Comparison of ENCODE assay signal across 13 cellular contexts in genomic region chr3:5568451-5568850, GRCh38.
DNase-seq lines count a peak whose midpoint lies in the region; ATAC-seq, FAIRE-seq and TF ChIP-seq lines count a peak whose summit lies in the region.
"Had no signal": no experiment of that assay in that cellular context is flagged by ENCODE, and none has a peak within 500 bp of the region (broad histone marks: within the 10 kb centered on the region; RNA-seq: fewer than 3 reads in every experiment).

No MANE protein-coding gene starts in this region.

- H3K27me3 ChIP-seq in HepG2 (ENCODE audit: control insufficient read depth in 1 of 2, insufficient read depth in 2 of 2, low read length in 2 of 2) = no peaks in the 10 kb centered on the region
- H3K27me3 ChIP-seq in right lobe of liver = no peaks in the 10 kb centered on the region
- H3K27me3 ChIP-seq in MM.1S (replicated peaks; ENCODE audit: insufficient read depth, low read length) = no peaks in the 10 kb centered on the region
- H3K27me3 ChIP-seq in H1 (replicated peaks in 1 of 4; ENCODE audit: control insufficient read depth in 3 of 4, extremely low read depth in 1 of 4, insufficient read depth in 3 of 4, low read length in 3 of 4) = no peaks in the 10 kb centered on the region

- FAIRE-seq in HepG2 (lab: Jason Lieb, UNC) (no peak), H1 (lab: Jason Lieb, UNC) (peak; percentile 13)
- FAIRE-seq: colon, islet of Langerhans had no signal

- H2BK20ac ChIP-seq in H1 (ENCODE audit: low read length) = no peak overlapping the region

- no peak overlapping the region for H2BK15ac ChIP-seq in H1 (ENCODE audit: low read length)

- H3K79me2 ChIP-seq in HepG2 (ENCODE audit: insufficient read depth, low read length) (no peaks in the 10 kb centered on the region), MM.1S (ENCODE audit: low read length) (no peaks in the 10 kb centered on the region), H1 (ENCODE audit: control insufficient read depth in 1 of 2, insufficient read depth in 2 of 2, low read length in 2 of 2) (no peaks in the 10 kb centered on the region)

- TF ChIP-seq POLR2A in HepG2 (IDR thresholded peaks at IDR 0.05; ENCODE audit: insufficient read depth in 1 of 2, low read depth in 2 of 2, low read length in 2 of 2) (no peak), right lobe of liver (IDR thresholded peaks at IDR 0.05) (no peak), H1 (IDR thresholded peaks at IDR 0.05; ENCODE audit: control extremely low read depth in 1 of 2, low read depth in 2 of 2, low read length in 2 of 2) (no peak)

- no peak overlapping the region for H4K8ac ChIP-seq in H1 (ENCODE audit: extremely low read depth, insufficient read depth, low read length)

- no peak overlapping the region for H2BK120ac ChIP-seq in H1 (replicated peaks; ENCODE audit: low read depth, low read length)

- H3K4me2 ChIP-seq in HepG2 (ENCODE audit: low read depth, low read length) (no peak overlapping the region), MM.1S (ENCODE audit: low read depth, low read length) (no peak overlapping the region), H1 (ENCODE audit: insufficient read depth in 1 of 2, low read depth in 2 of 2, low read length in 2 of 2) (no peak overlapping the region)

- H4K20me1 ChIP-seq in HepG2 (ENCODE audit: insufficient read depth, low read length) (no peaks in the 10 kb centered on the region), MM.1S (ENCODE audit: insufficient read depth, low read length) (no peaks in the 10 kb centered on the region), H1 (replicated peaks in 1 of 2; ENCODE audit: control insufficient read depth in 1 of 2, insufficient read depth in 2 of 2, low read length in 2 of 2) (no peaks in the 10 kb centered on the region)

- TF ChIP-seq RAD21 in HepG2 (CRISPR knock-in tag; IDR thresholded peaks at IDR 0.05) (no peak), H1 (IDR thresholded peaks at IDR 0.05 in 1 of 2, conservative IDR thresholded peaks at IDR 0.05 in 1 of 2; ENCODE audit: low read depth in 2 of 2, low read length in 2 of 2) (peak; percentile 71 to 72)

- CTCF ChIA-PET in HepG2 (lab: Yijun Ruan, JAX; ENCODE audit: low intra/inter-chr PET ratio, low total read pairs) = no interaction called here
- CTCF ChIA-PET in H1 (lab: Charles Lee; ENCODE audit: partially characterized antibody) = interaction anchor here (0.6 to 3.5 kb wide), 14 partner anchors 9 to 1053 kb away, joined by 3 to 14 read pairs (median 4); no protein-coding TSS in a partner anchor

- POLR2A ChIA-PET in HepG2 (lab: Yijun Ruan, JAX) = no interaction called here
- POLR2A ChIA-PET in H1 (lab: Charles Lee; ENCODE audit: partially characterized antibody) = no interaction called here

- in situ Hi-C loops in HepG2 (cut with HindIII; ENCODE audit: extremely low pct_ligation_motif_present, low pct_unique_long_range_greater_than_20kb) = no loop called here

- no peak overlapping the region for H2AK5ac ChIP-seq in H1 (ENCODE audit: low read depth, low read length)

- DNase-seq in HepG2 (ENCODE audit: low spot score) = peak; percentile 2
- DNase-seq in right lobe of liver = no peak
- no peak for DNase-seq in MM.1S
- no peak for DNase-seq in H1 (ENCODE audit: low read depth in 1 of 2, low spot score in 2 of 2)
- DNase-seq in NCI-H510A (lab: John Stamatoyannopoulos, UW) = no peak
- no peak for DNase-seq in stimulated activated CD4-positive, alpha-beta T cell treated with anti-CD3 and anti-CD28 coated beads, Interleukin-4, amount 100 ng/mL, for 4 hours
- DNase-seq: HFFc6; NCI-H446; stimulated activated CD4-positive, alpha-beta T cell treated with anti-CD3 and anti-CD28 coated beads, Interleukin-15, amount 100 ng/mL, for 24 hours had no signal

- TF ChIP-seq EP300 in HepG2 (IDR thresholded peaks at IDR 0.05; ENCODE audit: low read depth in 2 of 2, low read length in 2 of 2) = no peak
- no peak for TF ChIP-seq EP300 in HepG2 (CRISPR knock-in tag; IDR thresholded peaks at IDR 0.05; ENCODE audit: borderline replicate concordance)
- TF ChIP-seq EP300 in H1 (IDR thresholded peaks at IDR 0.05; ENCODE audit: borderline replicate concordance in 1 of 2, low read depth in 2 of 2, low read length in 2 of 2) = no peak

- H3K9ac ChIP-seq in HepG2 (ENCODE audit: insufficient read depth, low read depth, low read length) = no peak overlapping the region
- no peak overlapping the region for H3K9ac ChIP-seq in MM.1S (ENCODE audit: low read length)
- H3K9ac ChIP-seq in H1 (replicated peaks in 1 of 4; ENCODE audit: extremely low read depth in 1 of 4, low read depth in 3 of 4, low read length in 3 of 4) = no peak overlapping the region

- H2BK5ac ChIP-seq in H1 (ENCODE audit: low read depth, low read length) = no peak overlapping the region

- no peaks in the 10 kb centered on the region for H3K23me2 ChIP-seq in H1 (ENCODE audit: low read depth, low read length)

- H2AFZ ChIP-seq in HepG2 (ENCODE audit: low read length) (no peak overlapping the region), MM.1S (ENCODE audit: low read length) (no peak overlapping the region), H1 (ENCODE audit: low read length) (no peak overlapping the region)

- H3K23ac ChIP-seq in H1 (ENCODE audit: insufficient read length) = no peak overlapping the region

- intact Hi-C loops in HepG2 (cut with micrococcal nuclease; ENCODE audit: unreplicated experiment) (loop anchor here (1.0 to 10.0 kb wide), 2 partner anchors 263 to 1226 kb away; no protein-coding TSS in a partner anchor), right lobe of liver (cut with DNase I) (no loop called here)

- H3K27ac ChIP-seq in HepG2 (ENCODE audit: extremely low read length, insufficient read depth, low read length) (no peak overlapping the region), right lobe of liver (no peak overlapping the region), MM.1S (ENCODE audit: low read length) (no peak overlapping the region), H1 (ENCODE audit: low read depth, low read length) (no peak overlapping the region)

- no peak overlapping the region for H3K18ac ChIP-seq in H1 (ENCODE audit: extremely low read depth, low read length)

- H3K4me3 ChIP-seq in HepG2 (replicated peaks in 1 of 3; ENCODE audit: insufficient read depth in 1 of 3, low read depth in 2 of 3, low read length in 3 of 3) (no peak overlapping the region), right lobe of liver (no peak overlapping the region), MM.1S (ENCODE audit: low read length) (no peak overlapping the region), H1 (ENCODE audit: extremely low read depth in 1 of 4, insufficient read depth in 2 of 4, low read depth in 3 of 4, low read length in 4 of 4) (no peak overlapping the region)

- no TSS peak for BruUV-seq in HepG2 (replicated peaks; lab: Mats Ljungman, UMichigan)

- H3K9me3 ChIP-seq in HepG2 (ENCODE audit: low read length) (no peaks in the 10 kb centered on the region), right lobe of liver (no peaks in the 10 kb centered on the region), MM.1S (replicated peaks; ENCODE audit: insufficient read depth, low read length) (no peaks in the 10 kb centered on the region), H1 (ENCODE audit: insufficient read depth in 2 of 2, low read depth in 1 of 2, low read length in 1 of 2) (no peaks in the 10 kb centered on the region)

- 0 out of 3 replicates have a peak, but pooled peaks have one; percentile 31 for ATAC-seq in HepG2
- no peak for ATAC-seq in right lobe of liver
- no peak for ATAC-seq in HG03135 (IDR thresholded peaks at IDR 0.05; ENCODE audit: unreplicated experiment)
- no peak for ATAC-seq in HG02852 (IDR thresholded peaks at IDR 0.05; ENCODE audit: unreplicated experiment)

- H2BK12ac ChIP-seq in H1 (ENCODE audit: low read depth, low read length) = no peak overlapping the region

- H3K36me3 ChIP-seq in HepG2 (replicated peaks in 1 of 2; ENCODE audit: control insufficient read depth in 1 of 2, insufficient read depth in 2 of 2, low read length in 2 of 2) = no peaks in the 10 kb centered on the region
- H3K36me3 ChIP-seq in right lobe of liver = no peaks in the 10 kb centered on the region
- H3K36me3 ChIP-seq in MM.1S (replicated peaks; ENCODE audit: insufficient read depth, low read length) = no peaks in the 10 kb centered on the region
- H3K36me3 ChIP-seq in H1 (ENCODE audit: control insufficient read depth in 2 of 4, insufficient read depth in 4 of 4, low read length in 3 of 4) = no peaks in the 10 kb centered on the region

- H3K4ac ChIP-seq in H1 (replicated peaks; ENCODE audit: insufficient read length, low read depth, low read length) = no peak overlapping the region

- no peaks in the 10 kb centered on the region for H3F3A ChIP-seq in MM.1S (ENCODE audit: insufficient read depth, low read length)

- TF ChIP-seq CTCF in HepG2 (CRISPR knock-in tag; IDR thresholded peaks at IDR 0.05) (peak; percentile 48), right lobe of liver (IDR thresholded peaks at IDR 0.05) (peak in 1 of 4 donors; percentile 8), MM.1S (IDR thresholded peaks at IDR 0.05; ENCODE audit: low read length) (0 out of 2 replicates have a peak, but pooled peaks have one; percentile 8), H1 (IDR thresholded peaks at IDR 0.05; ENCODE audit: control extremely low read depth in 1 of 3, insufficient read depth in 1 of 3, low read depth in 1 of 3, low read length in 3 of 3) (peak in 2 of 3 experiments; percentile 57 to 65; a peak in 3 of 4 replicates)

- no peak overlapping the region for H4K5ac ChIP-seq in H1 (ENCODE audit: insufficient read length, low read depth, low read length)

- H3K4me1 ChIP-seq in HepG2 (ENCODE audit: insufficient read depth, low read length) = no peaks in the 10 kb centered on the region
- no peaks in the 10 kb centered on the region for H3K4me1 ChIP-seq in right lobe of liver
- H3K4me1 ChIP-seq in MM.1S (ENCODE audit: low read length) = no peaks in the 10 kb centered on the region
- no peaks in the 10 kb centered on the region for H3K4me1 ChIP-seq in H1 (replicated peaks in 1 of 4; ENCODE audit: control insufficient read depth in 3 of 4, insufficient read depth in 4 of 4, low read length in 3 of 4)

- no peaks in the 10 kb centered on the region for H3K9me2 ChIP-seq in MM.1S (replicated peaks; ENCODE audit: insufficient read depth, low read length)

- H4K91ac ChIP-seq in H1 (replicated peaks; ENCODE audit: insufficient read length, low read length) = no peak overlapping the region

- 3% methylated on average over 5 of the region's 5 CpGs for WGBS in HepG2 (ENCODE audit: low lambda C conversion rate)
- 29% methylated on average over 5 of the region's 5 CpGs for WGBS in right lobe of liver (ENCODE audit: insufficient coverage, low coverage, low lambda C conversion rate, missing lambda C conversion rate)
- WGBS in H1 (ENCODE audit: extremely low coverage in 1 of 2, insufficient coverage in 1 of 2, insufficient read length in 1 of 2, insufficient replicate concordance in 2 of 2, low coverage in 1 of 2, low lambda C conversion rate in 2 of 2, missing lambda C conversion rate in 1 of 2), 2 experiments = 28% methylated on average over 5 of the region's 5 CpGs; no CpG with 5 or more reads in 1 of the 2 experiments

- no peak overlapping the region for H3K14ac ChIP-seq in H1 (ENCODE audit: insufficient read length)

- no peak overlapping the region for H3K56ac ChIP-seq in H1 (replicated peaks; ENCODE audit: insufficient read length, low read depth, low read length)

- no peaks in the 10 kb centered on the region for H3K79me1 ChIP-seq in H1 (ENCODE audit: low read depth, low read length)

TF ChIP-seq in H1, 55 proteins besides CTCF, POLR2A, EP300 and RAD21 (continues in another document):
- TF ChIP-seq SP4 (IDR thresholded peaks at IDR 0.05; ENCODE audit: low read length) = no peak
- no peak for TF ChIP-seq MAFK (IDR thresholded peaks at IDR 0.05; ENCODE audit: low read depth, low read length)

Comparison
In these comparisons a context has a peak if more than half of its experiments do, and no peak if none do; other contexts are left out.
1. Of the 41 proteins assayed by ChIP-seq in both HepG2 and H1: peak only in HepG2: none; only in H1: RAD21; in both: CTCF; in neither: 39.